ENCODE assay signal across 11 cellular contexts in the genomic region with DNA sequence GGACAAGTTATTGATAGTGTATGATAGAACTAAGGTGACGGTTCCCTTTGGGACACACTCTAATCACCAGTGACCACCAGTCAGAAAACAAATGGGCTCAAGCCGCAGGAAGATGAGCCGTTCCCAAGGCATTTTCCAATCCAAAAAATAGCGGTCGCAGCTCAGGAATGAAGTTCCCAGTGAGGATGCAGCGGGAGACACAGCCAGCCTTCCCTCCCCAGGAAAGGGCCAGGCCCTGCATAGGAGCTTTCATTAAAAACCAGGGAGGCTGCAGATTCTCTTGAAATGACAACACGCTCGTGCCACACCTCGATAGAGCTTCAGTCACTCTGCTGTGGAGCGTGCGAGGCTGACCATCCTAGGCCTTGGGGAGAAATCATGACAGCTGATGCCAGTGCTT.
DNase-seq lines count a peak whose midpoint lies in the region; ATAC-seq and TF ChIP-seq lines count a peak whose summit lies in the region.
"Had no signal": no experiment of that assay in that cellular context is flagged by ENCODE, and none has a peak within 500 bp of the region (broad histone marks: within the 10 kb centered on the region; RNA-seq: fewer than 3 reads in every experiment).

No MANE protein-coding gene starts in this region.

- CTCF ChIA-PET in Panc1 (lab: Charles Lee): no interaction called here

- no TSS peak for BruUV-seq in Panc1 (replicated peaks; lab: Mats Ljungman, UMichigan)

- intact Hi-C loops in Panc1 (cut with micrococcal nuclease; ENCODE audit: unreplicated experiment) (no loop called here), sigmoid colon (cut with DNase I) (no loop called here)

- DNase-seq in EH (ENCODE audit: low read depth) (peak; percentile 74), Panc1 (ENCODE audit: low read depth, low spot score) (no peak), fibroblast of mammary gland (ENCODE audit: low read depth) (peak; percentile 34), sigmoid colon (peak; percentile 63), NCI-H2171 treated with DMSO at 0.1 percent for 48 hours (lab: John Stamatoyannopoulos, UW) (no peak), GM13976 (ENCODE audit: low spot score) (no peak), NCI-H1105 treated with DMSO at 0.1 percent for 48 hours (lab: John Stamatoyannopoulos, UW) (no peak)
- DNase-seq: activated CD4-positive, alpha-beta T cell treated with anti-CD3 and anti-CD28 coated beads, Interleukin-2, amount 50 U/mL, for 1 hour; brain microvascular endothelial cell; NCI-H1092 had no signal

- H3K9me3 ChIP-seq in Panc1 (ENCODE audit: control insufficient read depth, insufficient read depth, low read depth, low read length) (no peaks in the 10 kb centered on the region), sigmoid colon (no peaks in the 10 kb centered on the region)

- 87 to 89% methylated on average over 11 of the region's 11 CpGs for WGBS in sigmoid colon, 2 donors

- no peak for ATAC-seq in Panc1
- ATAC-seq in GM21825 (IDR thresholded peaks at IDR 0.05; ENCODE audit: unreplicated experiment): no peak

- in situ Hi-C loops in Panc1 (cut with HindIII; ENCODE audit: low pct_unique_long_range_greater_than_20kb, low sequenced_read_pairs): no loop called here
- in situ Hi-C loops in GM13976 (cut with MboI; ENCODE audit: low sequenced_read_pairs, unreplicated experiment): no loop called here

- peaks cover 59% of the 10 kb centered on the region for H3K4me1 ChIP-seq in Panc1 (ENCODE audit: control insufficient read depth, insufficient read depth, low read length)
- H3K4me1 ChIP-seq in sigmoid colon: peaks cover 0 to 54% (median 48%) of the 10 kb centered on the region in 4 donors

- TF ChIP-seq CTCF in Panc1 (IDR thresholded peaks at IDR 0.05) (no peak), fibroblast of mammary gland (conservative IDR thresholded peaks at IDR 0.05; ENCODE audit: control insufficient read depth, insufficient read depth, low read depth, low read length) (no peak), sigmoid colon (IDR thresholded peaks at IDR 0.05) (no peak), GM13976 (IDR thresholded peaks at IDR 0.05; ENCODE audit: borderline replicate concordance, control extremely low read depth, extremely low read depth, insufficient read depth, missing control alignments) (no peak)

- peak overlapping the region; percentile 83 for H3K27ac ChIP-seq in Panc1 (ENCODE audit: low read length)
- peak overlapping the region; percentile 94 to 100 (median 97) for H3K27ac ChIP-seq in sigmoid colon
- H3K27ac ChIP-seq: brain microvascular endothelial cell had no signal

- H3K4me3 ChIP-seq in Panc1 (ENCODE audit: low read depth in 2 of 2, low read length in 2 of 2): no peak overlapping the region
- peak overlapping the region; percentile 16 for H3K4me3 ChIP-seq in fibroblast of mammary gland (ENCODE audit: control insufficient read depth, low read depth, low read length)
- no peak overlapping the region for H3K4me3 ChIP-seq in sigmoid colon

- no peak for TF ChIP-seq POLR2A in sigmoid colon (IDR thresholded peaks at IDR 0.05)

- no peak for TF ChIP-seq EP300 in sigmoid colon (IDR thresholded peaks at IDR 0.05)

- POLR2A ChIA-PET in Panc1 (lab: Charles Lee): no interaction called here

- H3K36me3 ChIP-seq in Panc1 (ENCODE audit: control insufficient read depth, insufficient read depth, low read length): no peaks in the 10 kb centered on the region
- no peaks in the 10 kb centered on the region for H3K36me3 ChIP-seq in sigmoid colon
- H3K36me3 ChIP-seq: brain microvascular endothelial cell had no signal

- H3K27me3 ChIP-seq in Panc1 (ENCODE audit: control insufficient read depth, insufficient read depth, low read length): no peaks in the 10 kb centered on the region
- H3K27me3 ChIP-seq in sigmoid colon: no peaks in the 10 kb centered on the region
- H3K27me3 ChIP-seq: brain microvascular endothelial cell had no signal

Comparison
In these comparisons a context has a peak if more than half of its experiments do, and no peak if none do; other contexts are left out.
1. DNase-seq: peak in EH (single experiment), fibroblast of mammary gland (single experiment) and sigmoid colon (single experiment); none in Panc1 (single experiment), NCI-H2171 treated with DMSO at 0.1 percent for 48 hours (single experiment), GM13976 (single experiment) and NCI-H1105 treated with DMSO at 0.1 percent for 48 hours (single experiment).